10 cellular contexts compared by ENCODE assay signal in genomic region chr15:92656089-92656488, GRCh38. TPM values are rescaled to one million over a fixed set of nuclear protein-coding genes. Genes with fewer than 3 reads are reported as not detected.
DNase-seq lines count a peak whose midpoint lies in the region; ATAC-seq and TF ChIP-seq lines count a peak whose summit lies in the region.
"Had no signal": no experiment of that assay in that cellular context is flagged by ENCODE, and none has a peak within 500 bp of the region (broad histone marks: within the 10 kb centered on the region; RNA-seq: fewer than 3 reads in every experiment).

No MANE protein-coding gene starts in this region.

- TF ChIP-seq POLR2A in IMR-90 (IDR thresholded peaks at IDR 0.05; ENCODE audit: low read depth, low read length) = no peak

- H3K36me3 Mint-ChIP-seq in neural progenitor cell = no peaks in the 10 kb centered on the region

- TF ChIP-seq CTCF in C4-2B (conservative IDR thresholded peaks at IDR 0.05) (no peak), IMR-90 (conservative IDR thresholded peaks at IDR 0.05; ENCODE audit: low read depth, low read length) (no peak), coronary artery (IDR thresholded peaks at IDR 0.05) (no peak), neural progenitor cell (IDR thresholded peaks at IDR 0.05) (no peak)

- no peak overlapping the region for H3K56ac ChIP-seq in IMR-90 (ENCODE audit: extremely low read depth, insufficient read depth, low read length)

- H3K4ac ChIP-seq in IMR-90 (ENCODE audit: low read depth, low read length) = no peak overlapping the region

- H3K9me3 Mint-ChIP-seq in neural progenitor cell = no peaks in the 10 kb centered on the region

- CTCF ChIA-PET in IMR-90 (lab: Yijun Ruan, JAX) = no interaction called here

- no peaks in the 10 kb centered on the region for H3K9me3 ChIP-seq in IMR-90 (ENCODE audit: control insufficient read depth, insufficient read depth, low read length)
- H3K9me3 ChIP-seq in neural progenitor cell (ENCODE audit: low read depth) = no peaks in the 10 kb centered on the region
- no peaks in the 10 kb centered on the region for H3K9me3 ChIP-seq in Karpas-422 (ENCODE audit: low read length)

- no TSS peak for BruUV-seq in IMR-90 (replicated peaks; lab: Mats Ljungman, UMichigan)

- peak overlapping the region; percentile 63 for H2AFZ ChIP-seq in IMR-90 (replicated peaks; ENCODE audit: low read length, poor library complexity)
- peak overlapping the region; percentile 78 for H2AFZ ChIP-seq in neural progenitor cell (replicated peaks)
- H2AFZ ChIP-seq in Karpas-422 (ENCODE audit: low read length) = no peak overlapping the region

- H3K4me3 Mint-ChIP-seq in neural progenitor cell = peak overlapping the region; percentile 84

- no peak overlapping the region for H2BK20ac ChIP-seq in IMR-90 (ENCODE audit: low read depth, low read length)

- no peak for DNase-seq in IMR-90
- no peak for DNase-seq in coronary artery (ENCODE audit: low spot score)
- peak; percentile 60 for DNase-seq in neural progenitor cell (ENCODE audit: low spot score)
- DNase-seq in NCI-H146 (lab: John Stamatoyannopoulos, UW) = no peak
- DNase-seq in Karpas-422 = no peak
- no peak for DNase-seq in SK-N-DZ (ENCODE audit: low spot score)
- no peak for DNase-seq in NCI-H1436 (lab: John Stamatoyannopoulos, UW)
- DNase-seq: GDM1, Kasumi-1 had no signal

- no peak overlapping the region for H3K14ac ChIP-seq in IMR-90 (replicated peaks; ENCODE audit: low read depth, low read length)

- POLR2A ChIA-PET in IMR-90 (lab: Charles Lee; ENCODE audit: unreplicated experiment) = no interaction called here

- no peaks in the 10 kb centered on the region for H3K9me1 ChIP-seq in IMR-90 (ENCODE audit: insufficient read depth, low read length)

- no peak overlapping the region for H2AK9ac ChIP-seq in IMR-90 (replicated peaks; ENCODE audit: low read depth, low read length, poor library complexity)

- no peaks in the 10 kb centered on the region for H3K4me1 ChIP-seq in IMR-90 (ENCODE audit: control insufficient read depth, insufficient read depth, low read length)
- peaks cover 20% of the 10 kb centered on the region for H3K4me1 ChIP-seq in neural progenitor cell
- H3K4me1 ChIP-seq in Karpas-422 (ENCODE audit: low read length) = no peaks in the 10 kb centered on the region

- H3K79me2 ChIP-seq in neural progenitor cell (ENCODE audit: low read depth) (peaks cover 40% of the 10 kb centered on the region), Karpas-422 (ENCODE audit: low read length) (no peaks in the 10 kb centered on the region)

- H3K23ac ChIP-seq in IMR-90 (ENCODE audit: low read depth, low read length) = no peak overlapping the region

- H2BK5ac ChIP-seq in IMR-90 (ENCODE audit: low read depth, low read length, poor library complexity, severe bottlenecking) = no peak overlapping the region

- dilution Hi-C loops in IMR-90 (cut with HindIII; ENCODE audit: low sequenced_read_pairs, unreplicated experiment) = no loop called here

- intact Hi-C loops in IMR-90 (cut with micrococcal nuclease) = no loop called here

- H4K5ac ChIP-seq in IMR-90 (ENCODE audit: low read depth, low read length) = no peak overlapping the region

- peaks cover 26% of the 10 kb centered on the region for H3K27me3 ChIP-seq in IMR-90 (ENCODE audit: control insufficient read depth, insufficient read depth, low read length)
- H3K27me3 ChIP-seq in neural progenitor cell = no peaks in the 10 kb centered on the region
- H3K27me3 ChIP-seq in Karpas-422 (ENCODE audit: low read length) = no peaks in the 10 kb centered on the region

- H3K27ac Mint-ChIP-seq in neural progenitor cell = no peak overlapping the region

- ATAC-seq in IMR-90 (ENCODE audit: low read depth) = no peak

- H2BK120ac ChIP-seq in IMR-90 (ENCODE audit: low read depth, low read length) = no peak overlapping the region

- H3K4me3 ChIP-seq in IMR-90 (ENCODE audit: insufficient read depth, low read depth, low read length) = no peak overlapping the region
- H3K4me3 ChIP-seq in coronary artery = peak overlapping the region; percentile 82
- peak overlapping the region; percentile 66 for H3K4me3 ChIP-seq in neural progenitor cell
- no peak overlapping the region for H3K4me3 ChIP-seq in Karpas-422 (ENCODE audit: low read length)

- H3K9me2 ChIP-seq in Karpas-422 (replicated peaks; ENCODE audit: insufficient read depth, low read length) = no peaks in the 10 kb centered on the region

- no peak for TF ChIP-seq RAD21 in IMR-90 (IDR thresholded peaks at IDR 0.05; ENCODE audit: low read length)

- no peak overlapping the region for H4K8ac ChIP-seq in IMR-90 (ENCODE audit: low read depth in 2 of 2, low read length in 2 of 2)

- H3K9ac ChIP-seq in IMR-90 (ENCODE audit: low read depth, low read length) (no peak overlapping the region), neural progenitor cell (no peak overlapping the region), Karpas-422 (ENCODE audit: low read length) (no peak overlapping the region)

- no peak overlapping the region for H4K91ac ChIP-seq in IMR-90 (ENCODE audit: insufficient read depth, low read depth, low read length)

- peak overlapping the region; percentile 95 for H3K27ac ChIP-seq in C4-2B
- H3K27ac ChIP-seq in IMR-90 (ENCODE audit: insufficient read depth, low read length) = no peak overlapping the region
- H3K27ac ChIP-seq in coronary artery = no peak overlapping the region
- no peak overlapping the region for H3K27ac ChIP-seq in neural progenitor cell
- H3K27ac ChIP-seq in Karpas-422 (ENCODE audit: low read length) = no peak overlapping the region

- H3K79me1 ChIP-seq in IMR-90 (ENCODE audit: low read depth in 1 of 2, low read length in 2 of 2) = no peaks in the 10 kb centered on the region

- peaks cover 14% of the 10 kb centered on the region for H3K27me3 Mint-ChIP-seq in neural progenitor cell (ENCODE audit: insufficient read depth, low read depth)

- peaks cover 27% of the 10 kb centered on the region for H3K4me1 Mint-ChIP-seq in neural progenitor cell

- H3F3A ChIP-seq in neural progenitor cell (ENCODE audit: low read depth) = peaks cover 25% of the 10 kb centered on the region

- H4K20me1 ChIP-seq in IMR-90 (ENCODE audit: insufficient read depth, low read length) (no peaks in the 10 kb centered on the region), neural progenitor cell (ENCODE audit: low read depth) (no peaks in the 10 kb centered on the region), Karpas-422 (ENCODE audit: insufficient read depth, low read depth, low read length) (no peaks in the 10 kb centered on the region)

- H3K18ac ChIP-seq in IMR-90 (ENCODE audit: low read depth, low read length) = no peak overlapping the region

- H2BK15ac ChIP-seq in IMR-90 (ENCODE audit: low read depth, low read length) = no peak overlapping the region

- in situ Hi-C loops in IMR-90 (cut with MboI; ENCODE audit: low sequenced_read_pairs) = no loop called here

- no peak overlapping the region for H2AK5ac ChIP-seq in IMR-90 (ENCODE audit: low read depth, low read length)

- H3K36me3 ChIP-seq in IMR-90 (ENCODE audit: control insufficient read depth, insufficient read depth, low read length) (no peaks in the 10 kb centered on the region), neural progenitor cell (no peaks in the 10 kb centered on the region), Karpas-422 (ENCODE audit: insufficient read depth, low read length) (no peaks in the 10 kb centered on the region)

- WGBS in IMR-90 (ENCODE audit: extremely low coverage in 2 of 2, insufficient read length in 1 of 2), 2 experiments = no CpG with 5 or more reads among the region's 6 CpGs

- H3K4me2 ChIP-seq in IMR-90 (ENCODE audit: low read depth, low read length) = no peak overlapping the region
- peak overlapping the region; percentile 82 for H3K4me2 ChIP-seq in neural progenitor cell
- no peak overlapping the region for H3K4me2 ChIP-seq in Karpas-422 (ENCODE audit: low read depth, low read length, poor library complexity, severe bottlenecking)

TF ChIP-seq in IMR-90, 13 proteins besides CTCF, POLR2A, EP300 and RAD21:
- TF ChIP-seq NFE2L2 (IDR thresholded peaks at IDR 0.05; ENCODE audit: low read depth, low read length) (no peak), RCOR1 (IDR thresholded peaks at IDR 0.05; ENCODE audit: insufficient replicate concordance, low read length) (no peak), RFX5 (IDR thresholded peaks at IDR 0.05; ENCODE audit: low read depth, low read length) (no peak), USF2 (IDR thresholded peaks at IDR 0.05; ENCODE audit: low read depth, low read length) (no peak), CHD1 (IDR thresholded peaks at IDR 0.05; ENCODE audit: low read depth, low read length) (no peak), ELK1 (IDR thresholded peaks at IDR 0.05; ENCODE audit: borderline replicate concordance, low read depth, low read length) (no peak), SMC3 (IDR thresholded peaks at IDR 0.05; ENCODE audit: low read depth, low read length) (no peak), MAFK (IDR thresholded peaks at IDR 0.05; ENCODE audit: low read depth, low read length) (no peak)
TF ChIP-seq in IMR-90: peak in this region for 0.

RNA-seq across cellular contexts. Expression of gene FAM174B, which starts 0.5 kb away (rescaled TPM):
- total RNA-seq in IMR-90 (2012; rRNA removed) (0.18 and 0.56 TPM in 2 replicates), neural progenitor cell (ENCODE audit: low replicate concordance) (8.6 and 10.1 TPM in 2 replicates)
- polyA plus RNA-seq in IMR-90 (2012; rRNA removed) = 0.56 and 0.99 TPM in 2 replicates
- polyA plus RNA-seq in IMR-90 (2012; cell fraction: cytosol; rRNA removed) = 0.04 and 0.45 TPM in 2 replicates
- polyA plus RNA-seq in IMR-90 (2012; cell fraction: nucleus; rRNA removed; ENCODE audit: low replicate concordance) = 0.13 and 1.2 TPM in 2 replicates
- 0.04 TPM in 1 of 2 replicates, not detected in the other for total RNA-seq in Karpas-422 (2014; rRNA removed; shearing (Covaris generic); ENCODE audit: low replicate concordance)
- 10.8 and 17.9 TPM in 2 replicates for polyA plus RNA-seq in SK-N-DZ (2014; cell fraction: cytosol; rRNA removed)
- polyA plus RNA-seq in SK-N-DZ (2014; cell fraction: nucleus; rRNA removed) = 3.7 and 5.4 TPM in 2 replicates

Comparison
In these comparisons a context has a peak if more than half of its experiments do, and no peak if none do; other contexts are left out.
1. H3K4me3 ChIP-seq: peak in coronary artery (single experiment) and neural progenitor cell (single experiment); none in IMR-90 (single experiment) and Karpas-422 (single experiment).